In the genomic region with DNA sequence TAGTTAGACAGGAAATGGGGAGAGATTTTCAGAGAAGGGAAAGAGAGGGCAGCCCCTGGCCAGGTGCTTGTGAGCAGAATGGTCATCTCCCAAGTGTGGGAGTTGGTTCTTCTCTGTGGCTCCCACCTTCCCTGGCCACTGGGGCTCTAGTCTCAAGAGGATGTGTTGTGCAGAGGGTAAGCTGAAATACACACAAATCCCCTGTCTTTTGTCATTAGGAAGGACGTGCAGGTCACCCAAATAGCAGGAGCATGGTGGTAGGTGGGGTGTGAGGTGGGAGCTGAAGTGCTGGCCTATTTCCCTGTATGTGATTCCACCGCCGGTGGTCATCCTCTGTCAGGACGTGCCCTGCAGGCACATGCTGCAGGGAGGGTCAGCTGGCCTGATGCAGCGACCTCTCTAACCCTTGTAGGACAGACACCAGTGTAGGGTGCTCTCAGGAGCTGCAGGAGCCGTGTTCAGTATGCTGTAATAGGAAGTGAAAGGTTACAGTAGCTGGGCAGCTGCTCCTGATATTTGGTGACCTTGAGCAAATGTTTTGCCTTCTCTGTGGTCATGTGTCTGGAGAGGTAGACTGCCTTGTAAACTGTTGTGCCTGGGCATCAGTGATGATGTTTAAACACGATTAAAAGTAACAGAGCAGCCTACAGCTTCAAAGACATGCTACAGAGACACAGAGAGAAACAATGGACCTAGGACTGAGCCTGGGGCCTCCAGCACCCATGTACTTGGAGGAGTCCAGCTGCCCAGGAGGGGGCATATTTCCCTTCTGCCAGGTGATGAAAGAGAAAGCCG, we compare ENCODE assay signal across 1 cellular context.
TF ChIP-seq lines count a peak whose summit lies in the region.

No MANE protein-coding gene starts in this region.

TF ChIP-seq in HepG2, 621 proteins besides CTCF, POLR2A, EP300 and RAD21 (continued from another document and continues in another):
- TF ChIP-seq KIAA2018 (CRISPR knock-in tag; IDR thresholded peaks at IDR 0.05; ENCODE audit: borderline replicate concordance) (no peak), SETDB1 (CRISPR knock-in tag; IDR thresholded peaks at IDR 0.05; ENCODE audit: borderline replicate concordance) (no peak), ZNF878 (CRISPR knock-in tag; IDR thresholded peaks at IDR 0.05) (no peak), MIXL1 (CRISPR knock-in tag; IDR thresholded peaks at IDR 0.05) (peak; percentile 47; the same call in 1 of the 2 replicates), PHB2 (IDR thresholded peaks at IDR 0.05; ENCODE audit: partially characterized antibody) (no peak), ZC3H13 (CRISPR knock-in tag; IDR thresholded peaks at IDR 0.05) (peak; percentile 51; the same call in 1 of the 2 replicates), TRIM24 (CRISPR knock-in tag; IDR thresholded peaks at IDR 0.05) (no peak), ZKSCAN5 (CRISPR knock-in tag; IDR thresholded peaks at IDR 0.05) (no peak), TERF1 (CRISPR knock-in tag; IDR thresholded peaks at IDR 0.05) (no peak), ZNF652 (CRISPR knock-in tag; IDR thresholded peaks at IDR 0.05; ENCODE audit: borderline replicate concordance, low read depth) (no peak; the same call in 1 of the 2 replicates), NBN (conservative IDR thresholded peaks at IDR 0.05) (no peak), GABPB1 (CRISPR knock-in tag; IDR thresholded peaks at IDR 0.05) (peak; percentile 59; the same call in 1 of the 2 replicates), KLF15 (CRISPR knock-in tag; IDR thresholded peaks at IDR 0.05; ENCODE audit: borderline replicate concordance) (no peak), SOX6 (IDR thresholded peaks at IDR 0.05) (no peak), SOX6 (CRISPR knock-in tag; IDR thresholded peaks at IDR 0.05) (peak; percentile 84), IRF2 (CRISPR knock-in tag; IDR thresholded peaks at IDR 0.05) (peak; percentile 83), HOXA7 (CRISPR knock-in tag; IDR thresholded peaks at IDR 0.05) (no peak), ZBTB37 (CRISPR knock-in tag; IDR thresholded peaks at IDR 0.05) (no peak), GTF2F1 (IDR thresholded peaks at IDR 0.05; ENCODE audit: low read length) (no peak), ZNF777 (CRISPR knock-in tag; IDR thresholded peaks at IDR 0.05) (no peak), SRF (IDR thresholded peaks at IDR 0.05; ENCODE audit: low read depth, low read length) (no peak), ZNF503 (CRISPR knock-in tag; IDR thresholded peaks at IDR 0.05) (0 out of 2 replicates have a peak, but pooled peaks have one; percentile 27), ATF1 (CRISPR knock-in tag; IDR thresholded peaks at IDR 0.05) (no peak), DMAP1 (CRISPR knock-in tag; IDR thresholded peaks at IDR 0.05) (peak; percentile 44; the same call in 1 of the 2 replicates), ESRRA (CRISPR knock-in tag; IDR thresholded peaks at IDR 0.05; ENCODE audit: low read depth) (peak; percentile 85), ZNF530 (CRISPR knock-in tag; IDR thresholded peaks at IDR 0.05; ENCODE audit: low read depth) (no peak), BRCA1 (CRISPR knock-in tag; IDR thresholded peaks at IDR 0.05) (no peak; the same call in 1 of the 2 replicates), ZNF33A (CRISPR knock-in tag; IDR thresholded peaks at IDR 0.05; ENCODE audit: borderline replicate concordance) (no peak), ZNF766 (CRISPR knock-in tag; IDR thresholded peaks at IDR 0.05; ENCODE audit: borderline replicate concordance) (0 out of 2 replicates have a peak, but pooled peaks have one; percentile 52)
- TF ChIP-seq, protein P1, sequence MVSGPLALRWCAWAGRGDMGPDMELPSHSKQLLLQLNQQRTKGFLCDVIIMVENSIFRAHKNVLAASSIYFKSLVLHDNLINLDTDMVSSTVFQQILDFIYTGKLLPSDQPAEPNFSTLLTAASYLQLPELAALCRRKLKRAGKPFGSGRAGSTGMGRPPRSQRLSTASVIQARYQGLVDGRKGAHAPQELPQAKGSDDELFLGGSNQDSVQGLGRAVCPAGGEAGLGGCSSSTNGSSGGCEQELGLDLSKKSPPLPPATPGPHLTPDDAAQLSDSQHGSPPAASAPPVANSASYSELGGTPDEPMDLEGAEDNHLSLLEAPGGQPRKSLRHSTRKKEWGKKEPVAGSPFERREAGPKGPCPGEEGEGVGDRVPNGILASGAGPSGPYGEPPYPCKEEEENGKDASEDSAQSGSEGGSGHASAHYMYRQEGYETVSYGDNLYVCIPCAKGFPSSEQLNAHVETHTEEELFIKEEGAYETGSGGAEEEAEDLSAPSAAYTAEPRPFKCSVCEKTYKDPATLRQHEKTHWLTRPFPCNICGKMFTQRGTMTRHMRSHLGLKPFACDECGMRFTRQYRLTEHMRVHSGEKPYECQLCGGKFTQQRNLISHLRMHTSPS (CRISPR knock-in tag; IDR thresholded peaks at IDR 0.05; ENCODE audit: low read depth), result no peak; the same call in none of the 2 replicates
- TF ChIP-seq, protein P2, sequence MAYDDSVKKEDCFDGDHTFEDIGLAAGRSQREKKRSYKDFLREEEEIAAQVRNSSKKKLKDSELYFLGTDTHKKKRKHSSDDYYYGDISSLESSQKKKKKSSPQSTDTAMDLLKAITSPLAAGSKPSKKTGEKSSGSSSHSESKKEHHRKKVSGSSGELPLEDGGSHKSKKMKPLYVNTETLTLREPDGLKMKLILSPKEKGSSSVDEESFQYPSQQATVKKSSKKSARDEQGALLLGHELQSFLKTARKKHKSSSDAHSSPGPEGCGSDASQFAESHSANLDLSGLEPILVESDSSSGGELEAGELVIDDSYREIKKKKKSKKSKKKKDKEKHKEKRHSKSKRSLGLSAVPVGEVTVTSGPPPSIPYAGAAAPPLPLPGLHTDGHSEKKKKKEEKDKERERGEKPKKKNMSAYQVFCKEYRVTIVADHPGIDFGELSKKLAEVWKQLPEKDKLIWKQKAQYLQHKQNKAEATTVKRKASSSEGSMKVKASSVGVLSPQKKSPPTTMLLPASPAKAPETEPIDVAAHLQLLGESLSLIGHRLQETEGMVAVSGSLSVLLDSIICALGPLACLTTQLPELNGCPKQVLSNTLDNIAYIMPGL (CRISPR knock-in tag; IDR thresholded peaks at IDR 0.05; ENCODE audit: borderline replicate concordance in 1 of 2, low read depth in 1 of 2), result peak in 1 of 2 experiments; percentile 77; a peak in 2 of 4 replicates
- TF ChIP-seq, protein P3, sequence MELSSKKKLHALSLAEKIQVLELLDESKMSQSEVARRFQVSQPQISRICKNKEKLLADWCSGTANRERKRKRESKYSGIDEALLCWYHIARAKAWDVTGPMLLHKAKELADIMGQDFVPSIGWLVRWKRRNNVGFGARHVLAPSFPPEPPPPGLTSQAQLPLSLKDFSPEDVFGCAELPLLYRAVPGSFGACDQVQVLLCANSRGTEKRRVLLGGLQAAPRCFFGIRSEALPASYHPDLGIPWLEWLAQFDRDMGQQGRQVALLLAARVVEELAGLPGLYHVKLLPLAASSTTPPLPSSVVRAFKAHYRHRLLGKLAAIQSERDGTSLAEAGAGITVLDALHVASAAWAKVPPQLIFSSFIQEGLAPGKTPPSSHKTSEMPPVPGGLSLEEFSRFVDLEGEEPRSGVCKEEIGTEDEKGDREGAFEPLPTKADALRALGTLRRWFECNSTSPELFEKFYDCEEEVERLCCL (CRISPR knock-in tag; IDR thresholded peaks at IDR 0.05; ENCODE audit: borderline replicate concordance), result no peak
